Comparison of ENCODE assay signal across 39 cellular contexts in genomic region chr3:61618871-61619270, GRCh38. TPM values are rescaled to one million over a fixed set of nuclear protein-coding genes. Genes with fewer than 3 reads are reported as not detected.
"Had no signal": no experiment of that assay in that cellular context is flagged by ENCODE, and none has a peak within 500 bp of the region (broad histone marks: within the 10 kb centered on the region; RNA-seq: fewer than 3 reads in every experiment).

No MANE protein-coding gene starts in this region.

- H3K27me3 ChIP-seq: adrenal gland, ascending aorta, body of pancreas, brain microvascular endothelial cell, breast epithelium, cardiac muscle cell had no signal

- FAIRE-seq: astrocyte, bronchial epithelial cell had no signal

- H3K27me3 Mint-ChIP-seq: activated naive CD4-positive, alpha-beta T cell treated with anti-CD3 and anti-CD28 coated beads, Interleukin-2, amount 10 ng/mL, durations not matched to agents 7 days and 5 days; activated naive CD8-positive, alpha-beta T cell treated with anti-CD3 and anti-CD28 coated beads, Interleukin-2, amount 10 ng/mL, durations not matched to agents 7 days and 5 days; activated T-cell treated with anti-CD3 and anti-CD28 coated beads, Interleukin-2, amount 50 U/mL, for 24 hours; activated T-helper 17 cell treated with anti-CD3 and anti-CD28 coated beads, Interleukin-2, amount 50 U/mL, for 72 hours; brain; central memory CD8-positive, alpha-beta T cell had no signal

- H3K36me3 Mint-ChIP-seq: activated naive CD4-positive, alpha-beta T cell treated with anti-CD3 and anti-CD28 coated beads, Interleukin-2, amount 10 ng/mL, durations not matched to agents 7 days and 5 days; activated naive CD4-positive, alpha-beta T cell treated with anti-CD3 and anti-CD28 coated beads, Interleukin-2, amount 50 U/mL, for 24 hours; activated naive CD4-positive, alpha-beta T cell treated with anti-CD3 and anti-CD28 coated beads, Interleukin-2, amount 50 U/mL, for 72 hours; activated naive CD8-positive, alpha-beta T cell; activated naive CD8-positive, alpha-beta T cell treated with anti-CD3 and anti-CD28 coated beads for 36 hours; activated naive CD8-positive, alpha-beta T cell treated with anti-CD3 and anti-CD28 coated beads, Interleukin-2, amount 10 ng/mL, durations not matched to agents 7 days and 5 days had no signal

- H3K4me1 Mint-ChIP-seq: activated naive CD4-positive, alpha-beta T cell treated with anti-CD3 and anti-CD28 coated beads, Interleukin-2, amount 10 ng/mL, durations not matched to agents 7 days and 5 days; activated naive CD4-positive, alpha-beta T cell treated with anti-CD3 and anti-CD28 coated beads, Interleukin-2, amount 50 U/mL, for 24 hours; activated naive CD8-positive, alpha-beta T cell treated with anti-CD3 and anti-CD28 coated beads for 36 hours; activated naive CD8-positive, alpha-beta T cell treated with anti-CD3 and anti-CD28 coated beads, Interleukin-2, amount 10 ng/mL, durations not matched to agents 7 days and 5 days; activated naive CD8-positive, alpha-beta T cell treated with anti-CD3 and anti-CD28 coated beads, Interleukin-2, amount 50 U/mL, for 24 hours; activated T-helper 17 cell treated with anti-CD3 and anti-CD28 coated beads, Interleukin-2, amount 50 U/mL, for 72 hours; central memory CD8-positive, alpha-beta T cell had no signal

- ATAC-seq: activated naive CD4-positive, alpha-beta T cell treated with anti-CD3 and anti-CD28 coated beads, Interleukin-2, amount 50 U/mL, for 72 hours; activated naive CD8-positive, alpha-beta T cell treated with anti-CD3 and anti-CD28 coated beads, Interleukin-2, amount 50 U/mL, for 24 hours; activated T-cell treated with anti-CD3 and anti-CD28 coated beads, Interleukin-2, amount 50 U/mL, for 4 hours; activated T-cell treated with anti-CD3 and anti-CD28 coated beads, Interleukin-2, amount 50 U/mL, for 72 hours; activated T-helper 17 cell treated with anti-CD3 and anti-CD28 coated beads, Interleukin-2, amount 50 U/mL, for 72 hours; body of pancreas had no signal

- H3K4me3 ChIP-seq: adrenal gland, ascending aorta, body of pancreas, breast epithelium, cardiac muscle cell had no signal

- H3K27ac Mint-ChIP-seq: activated naive CD4-positive, alpha-beta T cell treated with anti-CD3 and anti-CD28 coated beads for 36 hours; activated naive CD4-positive, alpha-beta T cell treated with anti-CD3 and anti-CD28 coated beads, Interleukin-2, amount 10 ng/mL, durations not matched to agents 7 days and 5 days; activated naive CD4-positive, alpha-beta T cell treated with anti-CD3 and anti-CD28 coated beads, Interleukin-2, amount 50 U/mL, for 24 hours; activated naive CD4-positive, alpha-beta T cell treated with anti-CD3 and anti-CD28 coated beads, Interleukin-2, amount 50 U/mL, for 72 hours; activated naive CD8-positive, alpha-beta T cell; activated naive CD8-positive, alpha-beta T cell treated with anti-CD3 and anti-CD28 coated beads for 36 hours; activated naive CD8-positive, alpha-beta T cell treated with anti-CD3 and anti-CD28 coated beads, Interleukin-2, amount 10 ng/mL, durations not matched to agents 7 days and 5 days; activated naive CD8-positive, alpha-beta T cell treated with anti-CD3 and anti-CD28 coated beads, Interleukin-2, amount 50 U/mL, for 24 hours; activated T-cell treated with anti-CD3 and anti-CD28 coated beads, Interleukin-2, amount 50 U/mL, for 24 hours; activated T-cell treated with anti-CD3 and anti-CD28 coated beads, Interleukin-2, amount 50 U/mL, for 72 hours; activated T-helper 1 cell treated with anti-CD3 and anti-CD28 coated beads, Interleukin-12 subunit alpha, Interleukin-12 subunit beta, Interleukin-2, Interleukin-4 antibody, amounts not matched to agents 30 ng/mL and 10 ng/mL and 1 ng/mL, durations not matched to agents 14 hours and 24 hours and 36 hours; activated T-helper 17 cell treated with anti-CD3 and anti-CD28 coated beads, Interleukin-2, amount 50 U/mL, for 72 hours; activated T-helper 2 cell treated with anti-CD3 and anti-CD28 coated beads, Interferon-gamma antibody, Interleukin-2, Interleukin-4, amounts not matched to agents 10 μg/mL and 5 μg/mL and 100 μg/mL, durations not matched to agents 14 hours and 24 hours and 36 hours had no signal

- H3K9me3 ChIP-seq: adrenal gland, ascending aorta, body of pancreas, breast epithelium had no signal

- H3K9me3 Mint-ChIP-seq: activated naive CD4-positive, alpha-beta T cell treated with anti-CD3 and anti-CD28 coated beads for 36 hours; activated naive CD4-positive, alpha-beta T cell treated with anti-CD3 and anti-CD28 coated beads, Interleukin-2, amount 10 ng/mL, durations not matched to agents 7 days and 5 days; activated naive CD4-positive, alpha-beta T cell treated with anti-CD3 and anti-CD28 coated beads, Interleukin-2, amount 50 U/mL, for 24 hours; activated naive CD4-positive, alpha-beta T cell treated with anti-CD3 and anti-CD28 coated beads, Interleukin-2, amount 50 U/mL, for 72 hours; activated naive CD8-positive, alpha-beta T cell treated with anti-CD3 and anti-CD28 coated beads for 36 hours; activated naive CD8-positive, alpha-beta T cell treated with anti-CD3 and anti-CD28 coated beads, Interleukin-2, amount 10 ng/mL, durations not matched to agents 7 days and 5 days; activated naive CD8-positive, alpha-beta T cell treated with anti-CD3 and anti-CD28 coated beads, Interleukin-2, amount 50 U/mL, for 24 hours; activated T-cell treated with anti-CD3 and anti-CD28 coated beads, Interleukin-2, amount 50 U/mL, for 24 hours; activated T-cell treated with anti-CD3 and anti-CD28 coated beads, Interleukin-2, amount 50 U/mL, for 4 hours; activated T-cell treated with anti-CD3 and anti-CD28 coated beads, Interleukin-2, amount 50 U/mL, for 72 hours; activated T-helper 1 cell treated with anti-CD3 and anti-CD28 coated beads, Interleukin-12 subunit alpha, Interleukin-12 subunit beta, Interleukin-2, Interleukin-4 antibody, amounts not matched to agents 30 ng/mL and 10 ng/mL and 1 ng/mL, durations not matched to agents 14 hours and 24 hours and 36 hours; activated T-helper 2 cell treated with anti-CD3 and anti-CD28 coated beads, Interferon-gamma antibody, Interleukin-2, Interleukin-4, amounts not matched to agents 10 μg/mL and 5 μg/mL and 100 μg/mL, durations not matched to agents 14 hours and 24 hours and 36 hours; central memory CD8-positive, alpha-beta T cell had no signal

- H3K36me3 ChIP-seq: adrenal gland, ascending aorta, brain microvascular endothelial cell, breast epithelium, cardiac muscle cell had no signal

- DNase-seq: activated effector memory CD4-positive, alpha-beta T cell treated with anti-CD3 and anti-CD28 coated beads, Interleukin-2, amount 50 U/mL, for 16 hours; activated effector memory CD4-positive, alpha-beta T cell treated with Interleukin-2 at 50 U/mL for 16 hours; activated gamma-delta T cell; activated gamma-delta T cell treated with Interleukin-2 at 50 U/mL for 16 hours; activated naive CD4-positive, alpha-beta T cell; activated naive CD4-positive, alpha-beta T cell treated with anti-CD3 and anti-CD28 coated beads for 36 hours; activated naive CD4-positive, alpha-beta T cell treated with anti-CD3 and anti-CD28 coated beads, Interleukin-2, amount 10 ng/mL, durations not matched to agents 7 days and 5 days; activated naive CD4-positive, alpha-beta T cell treated with anti-CD3 and anti-CD28 coated beads, Interleukin-2, amount 50 U/mL, for 16 hours; activated naive CD4-positive, alpha-beta T cell treated with Interleukin-2 at 50 U/mL for 16 hours; activated naive CD8-positive, alpha-beta T cell treated with anti-CD3 and anti-CD28 coated beads for 36 hours; activated naive CD8-positive, alpha-beta T cell treated with anti-CD3 and anti-CD28 coated beads, Interleukin-2, amount 10 ng/mL, durations not matched to agents 7 days and 5 days; activated naive CD8-positive, alpha-beta T cell treated with anti-CD3 and anti-CD28 coated beads, Interleukin-2, amount 50 U/mL, for 24 hours; activated T-cell treated with anti-CD3 and anti-CD28 coated beads, Interleukin-2, amount 50 U/mL, for 24 hours; activated T-cell treated with anti-CD3 and anti-CD28 coated beads, Interleukin-2, amount 50 U/mL, for 4 hours; activated T-cell treated with anti-CD3 and anti-CD28 coated beads, Interleukin-2, amount 50 U/mL, for 48 hours; activated T-cell treated with anti-CD3 and anti-CD28 coated beads, Interleukin-2, amount 50 U/mL, for 72 hours; adrenal gland; amniotic stem cell; amygdala; anterior cingulate cortex; aorta; body of pancreas; brain microvascular endothelial cell; caudate nucleus; central memory CD4-positive, alpha-beta T cell; cerebellar nuclear complex had no signal

- H3K27ac ChIP-seq: adrenal gland, ascending aorta, body of pancreas, brain microvascular endothelial cell, breast epithelium, cardiac muscle cell had no signal

- H3K4me1 ChIP-seq: breast epithelium had no signal

- H3K4me3 Mint-ChIP-seq: activated naive CD4-positive, alpha-beta T cell treated with anti-CD3 and anti-CD28 coated beads for 36 hours; activated naive CD4-positive, alpha-beta T cell treated with anti-CD3 and anti-CD28 coated beads, Interleukin-2, amount 10 ng/mL, durations not matched to agents 7 days and 5 days; activated naive CD4-positive, alpha-beta T cell treated with anti-CD3 and anti-CD28 coated beads, Interleukin-2, amount 50 U/mL, for 24 hours; activated naive CD8-positive, alpha-beta T cell; activated naive CD8-positive, alpha-beta T cell treated with anti-CD3 and anti-CD28 coated beads for 36 hours; activated naive CD8-positive, alpha-beta T cell treated with anti-CD3 and anti-CD28 coated beads, Interleukin-2, amount 10 ng/mL, durations not matched to agents 7 days and 5 days; activated naive CD8-positive, alpha-beta T cell treated with anti-CD3 and anti-CD28 coated beads, Interleukin-2, amount 50 U/mL, for 24 hours; activated T-cell treated with anti-CD3 and anti-CD28 coated beads, Interleukin-2, amount 50 U/mL, for 24 hours; activated T-cell treated with anti-CD3 and anti-CD28 coated beads, Interleukin-2, amount 50 U/mL, for 4 hours; activated T-cell treated with anti-CD3 and anti-CD28 coated beads, Interleukin-2, amount 50 U/mL, for 72 hours; activated T-helper 1 cell treated with anti-CD3 and anti-CD28 coated beads, Interleukin-12 subunit alpha, Interleukin-12 subunit beta, Interleukin-2, Interleukin-4 antibody, amounts not matched to agents 30 ng/mL and 10 ng/mL and 1 ng/mL, durations not matched to agents 14 hours and 24 hours and 36 hours; activated T-helper 17 cell treated with anti-CD3 and anti-CD28 coated beads, Interleukin-2, amount 50 U/mL, for 72 hours; central memory CD8-positive, alpha-beta T cell had no signal

RNA-seq across cellular contexts. Expression of gene PTPRG, which starts 57.5 kb away (rescaled TPM):
- total RNA-seq: activated naive CD8-positive, alpha-beta T cell treated with anti-CD3 and anti-CD28 coated beads, Interleukin-2, amount 10 ng/mL, durations not matched to agents 7 days and 5 days; activated T-helper 17 cell treated with anti-CD3 and anti-CD28 coated beads, Interleukin-2, amount 50 U/mL, for 72 hours had no signal
